ENCODE assay signal across 22 cellular contexts in genomic region chr10:71374481-71375233, GRCh38. TPM values are rescaled to one million over a fixed set of nuclear protein-coding genes. Genes with fewer than 3 reads are reported as not detected.
"Had no signal": no experiment of that assay in that cellular context is flagged by ENCODE, and none has a peak within 500 bp of the region (broad histone marks: within the 10 kb centered on the region; RNA-seq: fewer than 3 reads in every experiment).

No MANE protein-coding gene starts in this region.

- H3K36me3 ChIP-seq: gastrocnemius medialis, lower lobe of right lung, sigmoid colon, suprapubic skin, transverse colon, upper lobe of right lung, vagina had no signal

- ATAC-seq: esophagus mucosa; gastrocnemius medialis; left ventricle myocardium superior; lower lobe of right lung; psoas muscle; right cardiac atrium; stimulated activated naive CD8-positive, alpha-beta T cell treated with anti-CD3 and anti-CD28 coated beads, Interleukin-15, amount 100 ng/mL, for 72 hours; upper lobe of right lung had no signal

- H3K4me3 Mint-ChIP-seq: endodermal cell; nephron progenitor cell; stimulated activated naive CD8-positive, alpha-beta T cell treated with anti-CD3 and anti-CD28 coated beads, Interleukin-15, amount 100 ng/mL, for 72 hours had no signal

- DNase-seq: effector CD8-positive, alpha-beta T cell; endodermal cell; foreskin fibroblast; gastrocnemius medialis; left ventricle myocardium superior; lower lobe of right lung; nephron progenitor cell; psoas muscle; right cardiac atrium; sigmoid colon; stimulated activated CD4-positive, alpha-beta T cell treated with anti-CD3 and anti-CD28 coated beads, Interleukin-4, amount 100 ng/mL, for 4 hours; stimulated activated naive CD4-positive, alpha-beta T cell; stimulated activated naive CD8-positive, alpha-beta T cell treated with anti-CD3 and anti-CD28 coated beads, Interleukin-15, amount 100 ng/mL, for 72 hours; transverse colon; upper lobe of right lung had no signal

- H3K27ac ChIP-seq: epithelial cell of prostate, gastrocnemius medialis, psoas muscle, sigmoid colon, suprapubic skin, upper lobe of right lung, vagina had no signal

- H3K4me3 ChIP-seq: gastrocnemius medialis, lower lobe of right lung, psoas muscle, sigmoid colon, suprapubic skin, transverse colon, upper lobe of right lung, vagina had no signal

- H3K9me3 Mint-ChIP-seq: endodermal cell; nephron progenitor cell; stimulated activated naive CD8-positive, alpha-beta T cell treated with anti-CD3 and anti-CD28 coated beads, Interleukin-15, amount 100 ng/mL, for 72 hours had no signal

- H3K27me3 ChIP-seq: gastrocnemius medialis, sigmoid colon, suprapubic skin, transverse colon, upper lobe of right lung, vagina had no signal

- H3K27ac Mint-ChIP-seq: endodermal cell; stimulated activated naive CD8-positive, alpha-beta T cell treated with anti-CD3 and anti-CD28 coated beads, Interleukin-15, amount 100 ng/mL, for 72 hours had no signal

RNA-seq across cellular contexts. Expression of gene CDH23, which starts 22.1 kb away (rescaled TPM):
- total RNA-seq: glomerular endothelial cell, osteocyte, renal cortical epithelial cell had no signal
